8 cellular contexts compared by ENCODE assay signal in genomic region chr2:120346034-120346666, GRCh38. TPM values are rescaled to one million over a fixed set of nuclear protein-coding genes. Genes with fewer than 3 reads are reported as not detected.
DNase-seq lines count a peak whose midpoint lies in the region; ATAC-seq, FAIRE-seq and TF ChIP-seq lines count a peak whose summit lies in the region.

TSS of gene INHBB (plus strand) at chr2:120346136. CDS start at chr2:120346189, 53 bp downstream.

- H3K9me2 ChIP-seq in MM.1S (replicated peaks; ENCODE audit: insufficient read depth, low read length), result no peaks in the 10 kb centered on the region

- H3K36me3 ChIP-seq in MM.1S (replicated peaks; ENCODE audit: insufficient read depth, low read length) (no peaks in the 10 kb centered on the region), mucosa of rectum (ENCODE audit: control insufficient read depth in 2 of 2, insufficient read depth in 2 of 2, low read length in 2 of 2) (no peaks in the 10 kb centered on the region)

- no peak for ATAC-seq in activated CD4-positive, CD25-positive, alpha-beta regulatory T cell treated with anti-CD3 and anti-CD28 coated beads, Interleukin-2, amount 50 U/mL, for 24 hours
- ATAC-seq in GM18511 (IDR thresholded peaks at IDR 0.05; ENCODE audit: unreplicated experiment) (no peak), GM18498 (IDR thresholded peaks at IDR 0.05; ENCODE audit: unreplicated experiment) (no peak)

- peak within 1 kb of the TSS; percentile 74 to 85 for H3K4me3 Mint-ChIP-seq in CD14-positive monocyte

- H3K27me3 ChIP-seq in MM.1S (replicated peaks; ENCODE audit: insufficient read depth, low read length) (peaks cover 60% of the 10 kb centered on the region), mucosa of rectum (ENCODE audit: control insufficient read depth in 2 of 2, insufficient read depth in 2 of 2, low read length in 2 of 2) (peaks cover 43 to 54% of the 10 kb centered on the region in 2 donors)

- H3K4me3 ChIP-seq in MM.1S (ENCODE audit: low read length) (peak within 1 kb of the TSS; percentile 7; the same call in 1 of the 2 replicates), mucosa of rectum (ENCODE audit: low read length in 2 of 2) (peak within 1 kb of the TSS; percentile 26 to 50)

- H4K20me1 ChIP-seq in MM.1S (ENCODE audit: insufficient read depth, low read length), result no peaks in the 10 kb centered on the region

- no peaks in the 10 kb centered on the region for H3K79me2 ChIP-seq in MM.1S (ENCODE audit: low read length)

- peak within 1 kb of the TSS in 1 of 7 donors; percentile 14 for H3K27ac Mint-ChIP-seq in CD14-positive monocyte

- H3F3A ChIP-seq in MM.1S (ENCODE audit: insufficient read depth, low read length), result no peaks in the 10 kb centered on the region

- peaks cover 66 to 85% (median 80%) of the 10 kb centered on the region in 3 donors for H3K27me3 Mint-ChIP-seq in CD14-positive monocyte (ENCODE audit: low read depth in 3 of 3)

- no peak for FAIRE-seq in urothelium cell line (lab: Jason Lieb, UNC)

- peaks cover 9% of the 10 kb centered on the region in 2 donors for H3K36me3 Mint-ChIP-seq in CD14-positive monocyte

- DNase-seq in CD14-positive monocyte (ENCODE audit: low spot score) (no peak), MM.1S (no peak), urothelium cell line (ENCODE audit: low spot score) (no peak)

- H3K9ac ChIP-seq in MM.1S (ENCODE audit: low read length) (no peak within 1 kb of the TSS), mucosa of rectum (ENCODE audit: low read depth in 1 of 2, low read length in 2 of 2) (no peak within 1 kb of the TSS)

- no peak within 1 kb of the TSS for H3K27ac ChIP-seq in MM.1S (ENCODE audit: low read length)
- peak within 1 kb of the TSS; percentile 10 for H3K27ac ChIP-seq in cingulate gyrus (ENCODE audit: low read depth, low read length)
- no peak within 1 kb of the TSS for H3K27ac ChIP-seq in mucosa of rectum (ENCODE audit: low read depth in 2 of 2, low read length in 2 of 2)

- intact Hi-C loops in CD14-positive monocyte (cut with micrococcal nuclease), result loop anchor here (10.0 kb wide), 2 partner anchors 329 to 339 kb away; no protein-coding TSS in a partner anchor

- 0 out of 2 replicates have a peak, but pooled peaks cover 8% of the 10 kb centered on the region for H3K4me1 ChIP-seq in MM.1S (ENCODE audit: low read length)
- H3K4me1 ChIP-seq in mucosa of rectum (ENCODE audit: control insufficient read depth in 2 of 2, insufficient read depth in 2 of 2, low read length in 2 of 2), result peaks cover 4 to 12% of the 10 kb centered on the region in 2 donors

- H3K9me3 ChIP-seq in MM.1S (replicated peaks; ENCODE audit: insufficient read depth, low read length) (no peaks in the 10 kb centered on the region), mucosa of rectum (ENCODE audit: control insufficient read depth in 2 of 2, low read length in 2 of 2) (no peaks in the 10 kb centered on the region)

- no peak within 1 kb of the TSS for H2AFZ ChIP-seq in MM.1S (ENCODE audit: low read length)

- peaks cover 27% of the 10 kb centered on the region for H3K4me1 Mint-ChIP-seq in CD14-positive monocyte

- peak within 1 kb of the TSS; percentile 47; the same call in 1 of the 2 replicates for H3K4me2 ChIP-seq in MM.1S (ENCODE audit: low read depth, low read length)

- peaks cover 0 to 31% (median 8%) of the 10 kb centered on the region in 7 donors for H3K9me3 Mint-ChIP-seq in CD14-positive monocyte

- no peak for TF ChIP-seq CTCF in CD14-positive monocyte (IDR thresholded peaks at IDR 0.05)
- TF ChIP-seq CTCF in MM.1S (IDR thresholded peaks at IDR 0.05; ENCODE audit: low read length), result no peak

RNA-seq across cellular contexts. Expression of gene INHBB, which starts in this region (rescaled TPM):
- polyA plus RNA-seq in CD14-positive monocyte, result not detected
